7 cellular contexts compared by ENCODE assay signal in the genomic region with DNA sequence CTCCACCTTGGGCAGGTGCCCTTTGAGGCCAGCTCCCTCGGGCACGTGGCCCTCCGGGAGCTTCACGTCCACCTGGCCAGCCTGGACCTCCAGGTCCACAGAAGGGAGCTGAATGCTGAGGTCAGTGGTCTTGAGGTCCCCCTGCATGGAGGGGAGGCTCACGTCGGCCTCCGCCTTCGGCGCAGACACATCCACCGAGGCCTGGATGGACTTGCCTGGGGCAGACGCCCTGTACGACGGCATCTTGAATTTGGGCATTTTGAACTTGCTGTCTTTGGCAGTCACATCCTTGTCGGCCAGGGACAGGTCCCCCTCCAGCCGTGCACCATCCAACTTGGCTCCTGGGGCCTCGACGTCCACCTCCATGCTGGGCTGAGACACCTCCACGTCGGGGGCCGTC. TPM values are rescaled to one million over a fixed set of nuclear protein-coding genes. Genes with fewer than 3 reads are reported as not detected.
"Had no signal": no experiment of that assay in that cellular context is flagged by ENCODE, and none has a peak within 500 bp of the region (broad histone marks: within the 10 kb centered on the region; RNA-seq: fewer than 3 reads in every experiment).

No MANE protein-coding gene starts in this region.

RNA-seq across cellular contexts. Expression of a gene that starts 20.6 kb away (rescaled TPM):
- total RNA-seq: activated CD4-positive, alpha-beta memory T cell treated with anti-CD3 and anti-CD28 coated beads, Interleukin-2, amount 10 ng/mL, durations not matched to agents 7 days and 5 days; activated CD4-positive, alpha-beta T cell treated with anti-CD3 and anti-CD28 coated beads for 36 hours; activated CD4-positive, alpha-beta T cell treated with anti-CD3 and anti-CD28 coated beads, Interleukin-2, amount 10 ng/mL, durations not matched to agents 7 days and 5 days; activated CD8-positive, alpha-beta memory T cell treated with anti-CD3 and anti-CD28 coated beads, Interleukin-2, amount 10 ng/mL, durations not matched to agents 7 days and 5 days; activated CD8-positive, alpha-beta T cell treated with anti-CD3 and anti-CD28 coated beads, Interleukin-2, amount 10 ng/mL, durations not matched to agents 7 days and 5 days; activated naive CD8-positive, alpha-beta T cell treated with anti-CD3 and anti-CD28 coated beads for 36 hours; body of pancreas had no signal

RNA-seq across cellular contexts. Expression of a gene that starts 32.9 kb away (rescaled TPM):
- total RNA-seq: activated CD4-positive, alpha-beta memory T cell treated with anti-CD3 and anti-CD28 coated beads, Interleukin-2, amount 10 ng/mL, durations not matched to agents 7 days and 5 days; activated CD4-positive, alpha-beta T cell treated with anti-CD3 and anti-CD28 coated beads, Interleukin-2, amount 10 ng/mL, durations not matched to agents 7 days and 5 days; activated CD8-positive, alpha-beta memory T cell treated with anti-CD3 and anti-CD28 coated beads, Interleukin-2, amount 10 ng/mL, durations not matched to agents 7 days and 5 days; activated CD8-positive, alpha-beta T cell treated with anti-CD3 and anti-CD28 coated beads, Interleukin-2, amount 10 ng/mL, durations not matched to agents 7 days and 5 days had no signal
